7 cellular contexts compared by ENCODE assay signal in the genomic region with DNA sequence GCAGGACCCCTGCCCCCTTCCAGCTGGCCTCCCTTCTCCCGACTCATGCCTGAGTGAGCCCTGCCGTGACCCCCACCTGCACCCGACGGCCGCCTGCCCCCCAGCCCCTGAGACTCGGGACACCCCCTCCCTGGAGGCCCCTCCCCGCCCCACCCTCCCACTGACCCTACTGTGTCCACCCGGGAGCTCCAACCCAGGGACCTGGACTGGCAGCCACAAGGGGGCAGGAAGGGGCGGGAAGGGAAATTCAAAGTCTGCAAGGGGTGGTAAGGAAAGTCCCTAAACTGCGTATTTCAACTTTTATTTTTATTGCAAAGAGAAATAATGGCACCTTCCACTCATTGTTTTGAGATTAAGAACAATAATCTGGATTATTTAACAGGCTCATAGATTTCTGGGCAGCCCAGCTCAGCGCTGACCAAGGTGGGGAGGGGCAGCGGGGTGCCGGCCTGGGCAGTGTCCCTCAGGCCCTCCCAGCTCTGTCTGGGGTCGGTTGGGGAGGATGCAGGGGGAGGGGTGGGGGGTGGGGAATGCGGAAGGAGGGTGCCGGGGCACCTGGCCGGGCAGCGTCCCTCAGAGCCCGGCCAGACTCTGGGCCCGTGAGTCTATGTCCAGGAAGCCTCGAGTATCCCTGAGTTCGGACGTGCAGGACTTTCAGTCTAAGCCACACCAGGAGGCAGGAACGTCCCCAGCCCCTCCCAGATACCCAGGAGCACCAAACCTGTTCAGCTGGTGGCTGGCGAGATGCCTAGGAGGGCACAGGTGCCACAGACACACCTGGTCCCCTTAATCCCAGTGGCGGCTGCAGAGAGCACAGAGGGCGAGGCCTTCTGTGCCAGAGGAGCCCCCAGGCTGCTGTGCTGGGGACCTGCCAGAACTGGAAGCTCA. TPM values are rescaled to one million over a fixed set of nuclear protein-coding genes. Genes with fewer than 3 reads are reported as not detected.
DNase-seq lines count a peak whose midpoint lies in the region; ATAC-seq lines count a peak whose summit lies in the region.
"Had no signal": no experiment of that assay in that cellular context is flagged by ENCODE, and none has a peak within 500 bp of the region (broad histone marks: within the 10 kb centered on the region; RNA-seq: fewer than 3 reads in every experiment).

No MANE protein-coding gene starts in this region.

- CTCF ChIA-PET in activated CD4-positive, alpha-beta T cell treated with anti-CD3 and anti-CD28 coated beads for 36 hours (lab: Charles Lee), result interaction anchor here (0.5 to 3.2 kb wide), 20 partner anchors 10 to 1401 kb away, joined by 3 to 21 read pairs (median 3); a partner anchor contains a TSS
- CTCF ChIA-PET in activated CD4-positive, alpha-beta memory T cell treated with anti-CD3 and anti-CD28 coated beads, Interleukin-2, amount 10 ng/mL, durations not matched to agents 7 days and 5 days (lab: Charles Lee), result interaction anchor here (0.7 to 3.1 kb wide), 29 partner anchors 10 to 582 kb away, joined by 3 to 28 read pairs (median 7); a partner anchor contains a TSS

- H3K27me3 Mint-ChIP-seq in activated CD4-positive, alpha-beta T cell treated with anti-CD3 and anti-CD28 coated beads for 36 hours, result no peaks in the 10 kb centered on the region
- H3K27me3 Mint-ChIP-seq in activated CD4-positive, alpha-beta memory T cell treated with anti-CD3 and anti-CD28 coated beads, Interleukin-2, amount 10 ng/mL, durations not matched to agents 7 days and 5 days, result peaks cover 2% of the 10 kb centered on the region

- ATAC-seq in activated CD4-positive, alpha-beta T cell treated with anti-CD3 and anti-CD28 coated beads for 36 hours, result peak; percentile 1
- ATAC-seq in GM18873 (IDR thresholded peaks at IDR 0.05; ENCODE audit: low FRiP score, unreplicated experiment), result no peak

- no peak for DNase-seq in activated CD4-positive, alpha-beta T cell treated with anti-CD3 and anti-CD28 coated beads for 36 hours
- DNase-seq in activated CD4-positive, alpha-beta T cell treated with anti-CD3 and anti-CD28 coated beads for 1 hour, result no peak
- DNase-seq in activated CD4-positive, alpha-beta memory T cell treated with anti-CD3 and anti-CD28 coated beads, Interleukin-2, amount 10 ng/mL, durations not matched to agents 7 days and 5 days, result no peak
- DNase-seq in lung microvascular endothelial cell (ENCODE audit: low read depth in 2 of 2) (peak; percentile 53 to 72), SKM-1 (lab: John Stamatoyannopoulos, UW; ENCODE audit: unreplicated experiment) (no peak)

- POLR2A ChIA-PET in activated CD4-positive, alpha-beta T cell treated with anti-CD3 and anti-CD28 coated beads for 36 hours (lab: Charles Lee), result interaction anchor here (0.6 to 1.1 kb wide), 3 partner anchors 56 to 327 kb away, joined by 3 to 5 read pairs (median 3); a partner anchor contains a TSS
- POLR2A ChIA-PET in activated CD4-positive, alpha-beta memory T cell treated with anti-CD3 and anti-CD28 coated beads, Interleukin-2, amount 10 ng/mL, durations not matched to agents 7 days and 5 days (lab: Charles Lee), result interaction anchor here (0.7 to 6.7 kb wide), 26 partner anchors 7 to 441 kb away, joined by 3 to 136 read pairs (median 5); a partner anchor contains a TSS

- H3K27ac Mint-ChIP-seq in activated CD4-positive, alpha-beta T cell treated with anti-CD3 and anti-CD28 coated beads for 36 hours, result peak overlapping the region; percentile 85
- H3K27ac Mint-ChIP-seq in activated CD4-positive, alpha-beta memory T cell treated with anti-CD3 and anti-CD28 coated beads, Interleukin-2, amount 10 ng/mL, durations not matched to agents 7 days and 5 days, result peak overlapping the region; percentile 87

- no peaks in the 10 kb centered on the region for H3K36me3 Mint-ChIP-seq in activated CD4-positive, alpha-beta T cell treated with anti-CD3 and anti-CD28 coated beads for 36 hours (ENCODE audit: low read depth)
- H3K36me3 Mint-ChIP-seq in activated CD4-positive, alpha-beta memory T cell treated with anti-CD3 and anti-CD28 coated beads, Interleukin-2, amount 10 ng/mL, durations not matched to agents 7 days and 5 days (ENCODE audit: low read depth), result no peaks in the 10 kb centered on the region

- H3K4me3 Mint-ChIP-seq in activated CD4-positive, alpha-beta T cell treated with anti-CD3 and anti-CD28 coated beads for 36 hours, result peak overlapping the region; percentile 68
- H3K4me3 Mint-ChIP-seq in activated CD4-positive, alpha-beta memory T cell treated with anti-CD3 and anti-CD28 coated beads, Interleukin-2, amount 10 ng/mL, durations not matched to agents 7 days and 5 days, result peak overlapping the region; percentile 73

- H3K4me1 Mint-ChIP-seq in activated CD4-positive, alpha-beta T cell treated with anti-CD3 and anti-CD28 coated beads for 36 hours, result peaks cover 8% of the 10 kb centered on the region
- H3K4me1 Mint-ChIP-seq in activated CD4-positive, alpha-beta memory T cell treated with anti-CD3 and anti-CD28 coated beads, Interleukin-2, amount 10 ng/mL, durations not matched to agents 7 days and 5 days, result peaks cover 29% of the 10 kb centered on the region

- intact Hi-C loops in activated CD4-positive, alpha-beta T cell treated with anti-CD3 and anti-CD28 coated beads for 36 hours (cut with DNase I, micrococcal nuclease), result loop anchor here (1.0 to 10.0 kb wide), 18 partner anchors 15 to 582 kb away; a partner anchor contains a TSS

- no peaks in the 10 kb centered on the region for H3K9me3 Mint-ChIP-seq in activated CD4-positive, alpha-beta T cell treated with anti-CD3 and anti-CD28 coated beads for 36 hours (ENCODE audit: low read depth)
- H3K9me3 Mint-ChIP-seq in activated CD4-positive, alpha-beta memory T cell treated with anti-CD3 and anti-CD28 coated beads, Interleukin-2, amount 10 ng/mL, durations not matched to agents 7 days and 5 days, result no peaks in the 10 kb centered on the region

RNA-seq across cellular contexts. Expression of a gene that starts 1.3 kb away (rescaled TPM):
- under 1 TPM; 0.25 to 0.48 TPM for total RNA-seq in activated CD4-positive, alpha-beta T cell treated with anti-CD3 and anti-CD28 coated beads for 36 hours
- total RNA-seq in activated CD4-positive, alpha-beta memory T cell treated with anti-CD3 and anti-CD28 coated beads, Interleukin-2, amount 10 ng/mL, durations not matched to agents 7 days and 5 days, result 1 to 10 TPM; 2.1 to 2.3 TPM
- total RNA-seq in lung microvascular endothelial cell, result under 0.01 TPM in 1 of 2 replicates, not detected in the other
- total RNA-seq: glomerular endothelial cell had no signal

RNA-seq across cellular contexts. Expression of a gene that starts 9.1 kb away (rescaled TPM):
- total RNA-seq in activated CD4-positive, alpha-beta T cell treated with anti-CD3 and anti-CD28 coated beads for 36 hours, result not detected
- not detected for total RNA-seq in activated CD4-positive, alpha-beta memory T cell treated with anti-CD3 and anti-CD28 coated beads, Interleukin-2, amount 10 ng/mL, durations not matched to agents 7 days and 5 days
- total RNA-seq in lung microvascular endothelial cell, result not detected in 2 replicates
- total RNA-seq: glomerular endothelial cell had no signal

RNA-seq across cellular contexts. Expression of a gene that starts 15.5 kb away (rescaled TPM):
- under 1 TPM; 0.18 to 0.27 TPM for total RNA-seq in activated CD4-positive, alpha-beta T cell treated with anti-CD3 and anti-CD28 coated beads for 36 hours
- total RNA-seq in activated CD4-positive, alpha-beta memory T cell treated with anti-CD3 and anti-CD28 coated beads, Interleukin-2, amount 10 ng/mL, durations not matched to agents 7 days and 5 days, result under 1 TPM; 0.20 to 0.30 TPM
- total RNA-seq in lung microvascular endothelial cell, result 0.87 and 2.6 TPM in 2 replicates

RNA-seq across cellular contexts. Expression of a gene that starts 17.9 kb away (rescaled TPM):
- total RNA-seq in activated CD4-positive, alpha-beta T cell treated with anti-CD3 and anti-CD28 coated beads for 36 hours, result 100 to 1,000 TPM; 119 to 133 TPM
- 100 to 1,000 TPM; 228 to 232 TPM for total RNA-seq in activated CD4-positive, alpha-beta memory T cell treated with anti-CD3 and anti-CD28 coated beads, Interleukin-2, amount 10 ng/mL, durations not matched to agents 7 days and 5 days
- total RNA-seq in lung microvascular endothelial cell, result 16.3 and 21.2 TPM in 2 replicates

RNA-seq across cellular contexts. Expression of a gene that starts 35.6 kb away (rescaled TPM):
- 10 to 100 TPM; 16.1 to 18.7 TPM for total RNA-seq in activated CD4-positive, alpha-beta T cell treated with anti-CD3 and anti-CD28 coated beads for 36 hours
- 100 to 1,000 TPM; 202 to 208 TPM for total RNA-seq in activated CD4-positive, alpha-beta memory T cell treated with anti-CD3 and anti-CD28 coated beads, Interleukin-2, amount 10 ng/mL, durations not matched to agents 7 days and 5 days
- total RNA-seq in lung microvascular endothelial cell, result 21.1 and 35.5 TPM in 2 replicates

Comparison
In these comparisons a context has a peak if more than half of its experiments do, and no peak if none do; other contexts are left out.
1. DNase-seq: peak in lung microvascular endothelial cell (2 of 2); none in activated CD4-positive, alpha-beta T cell treated with anti-CD3 and anti-CD28 coated beads for 36 hours (single experiment), activated CD4-positive, alpha-beta T cell treated with anti-CD3 and anti-CD28 coated beads for 1 hour (single experiment), activated CD4-positive, alpha-beta memory T cell treated with anti-CD3 and anti-CD28 coated beads, Interleukin-2, amount 10 ng/mL, durations not matched to agents 7 days and 5 days (single experiment) and SKM-1 (single experiment).